9 cellular contexts compared by ENCODE assay signal in the genomic region with DNA sequence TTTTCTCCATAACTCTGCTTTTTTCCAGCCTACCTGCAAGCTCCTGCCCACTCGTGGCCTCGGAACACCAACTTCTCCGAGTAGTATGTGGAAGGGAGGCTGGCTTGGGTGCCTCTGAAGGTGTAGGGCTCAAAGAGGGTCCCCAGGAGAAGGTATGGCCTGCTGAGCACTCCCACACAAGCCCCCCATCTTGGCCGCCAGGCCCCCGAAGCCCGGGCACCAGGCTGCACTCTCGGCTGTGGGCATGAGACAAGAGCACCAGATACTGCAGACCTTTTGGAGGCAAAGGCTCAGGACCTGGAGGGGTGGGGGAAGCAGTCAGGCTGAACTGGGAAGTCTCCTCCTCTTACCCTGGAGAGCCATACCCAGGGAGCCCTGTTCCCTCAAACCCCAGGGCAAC. TPM values are rescaled to one million over a fixed set of nuclear protein-coding genes. Genes with fewer than 3 reads are reported as not detected.
DNase-seq lines count a peak whose midpoint lies in the region; ATAC-seq, FAIRE-seq and TF ChIP-seq lines count a peak whose summit lies in the region.
"Had no signal": no experiment of that assay in that cellular context is flagged by ENCODE, and none has a peak within 500 bp of the region (broad histone marks: within the 10 kb centered on the region; RNA-seq: fewer than 3 reads in every experiment).

No MANE protein-coding gene starts in this region.

- TF ChIP-seq RAD21 in HepG2 (CRISPR knock-in tag; IDR thresholded peaks at IDR 0.05): no peak

- H3K79me2 ChIP-seq in HepG2 (ENCODE audit: insufficient read depth, low read length): peaks cover 18% of the 10 kb centered on the region
- peaks cover 23% of the 10 kb centered on the region for H3K79me2 ChIP-seq in keratinocyte (ENCODE audit: control insufficient read depth, insufficient read depth, low read length)

- H3K27ac Mint-ChIP-seq in activated CD8-positive, alpha-beta T cell treated with anti-CD3 and anti-CD28 coated beads, Interleukin-2, amount 10 ng/mL, durations not matched to agents 7 days and 5 days: peak overlapping the region; percentile 97

- H3K4me2 ChIP-seq in HepG2 (ENCODE audit: low read depth, low read length): peak overlapping the region; percentile 97
- peak overlapping the region; percentile 95 for H3K4me2 ChIP-seq in keratinocyte (ENCODE audit: control insufficient read depth, extremely low read depth, insufficient read depth, low read depth, low read length)

- TF ChIP-seq EP300 in HepG2 (IDR thresholded peaks at IDR 0.05; ENCODE audit: low read depth in 2 of 2, low read length in 2 of 2) (no peak), HepG2 (CRISPR knock-in tag; IDR thresholded peaks at IDR 0.05; ENCODE audit: borderline replicate concordance) (no peak)

- H3K9ac ChIP-seq in HepG2 (ENCODE audit: insufficient read depth, low read depth, low read length) (peak overlapping the region; percentile 87), keratinocyte (ENCODE audit: control insufficient read depth, extremely low read depth, insufficient read depth, low read length) (peak overlapping the region; percentile 85)

- H3K4me3 ChIP-seq in HepG2 (replicated peaks in 1 of 3; ENCODE audit: insufficient read depth in 1 of 3, low read depth in 2 of 3, low read length in 3 of 3) (peak overlapping the region; percentile 62 to 87 (median 83); a peak in 4 of 6 replicates), right lobe of liver (no peak overlapping the region), keratinocyte (ENCODE audit: control insufficient read depth in 2 of 3, extremely low read depth in 1 of 3, insufficient read depth in 2 of 3, low read depth in 1 of 3, low read length in 3 of 3) (peak overlapping the region; percentile 63 to 81 (median 76))

- CTCF ChIA-PET in HepG2 (lab: Yijun Ruan, JAX; ENCODE audit: low intra/inter-chr PET ratio, low total read pairs): no interaction called here
- CTCF ChIA-PET in activated CD8-positive, alpha-beta T cell treated with anti-CD3 and anti-CD28 coated beads, Interleukin-2, amount 10 ng/mL, durations not matched to agents 7 days and 5 days (lab: Charles Lee): interaction anchor here (0.6 to 4.9 kb wide), 2 partner anchors 15 to 31 kb away, joined by 3 to 28 read pairs; no protein-coding TSS in a partner anchor

- H2AFZ ChIP-seq in HepG2 (ENCODE audit: low read length) (no peak overlapping the region), keratinocyte (ENCODE audit: control insufficient read depth, low read length) (no peak overlapping the region)

- H3K36me3 ChIP-seq in HepG2 (replicated peaks in 1 of 2; ENCODE audit: control insufficient read depth in 1 of 2, insufficient read depth in 2 of 2, low read length in 2 of 2) (peaks cover 12 to 36% of the 10 kb centered on the region in 2 experiments), right lobe of liver (no peaks in the 10 kb centered on the region), keratinocyte (ENCODE audit: control insufficient read depth in 2 of 2, extremely low read depth in 1 of 2, insufficient read depth in 2 of 2, low read length in 2 of 2) (peaks cover 30 to 38% of the 10 kb centered on the region in 2 experiments)

- H3K4me1 Mint-ChIP-seq in activated CD8-positive, alpha-beta T cell treated with anti-CD3 and anti-CD28 coated beads, Interleukin-2, amount 10 ng/mL, durations not matched to agents 7 days and 5 days (ENCODE audit: low read depth): peaks cover 20% of the 10 kb centered on the region

- H3K36me3 Mint-ChIP-seq in activated CD8-positive, alpha-beta T cell treated with anti-CD3 and anti-CD28 coated beads, Interleukin-2, amount 10 ng/mL, durations not matched to agents 7 days and 5 days (ENCODE audit: low read depth): peaks cover 37% of the 10 kb centered on the region

- POLR2A ChIA-PET in HepG2 (lab: Yijun Ruan, JAX): interaction anchor here (1.0 kb wide), 1 partner anchor 32 kb away, joined by 3 read pairs; a partner anchor contains a TSS
- POLR2A ChIA-PET in activated CD8-positive, alpha-beta T cell treated with anti-CD3 and anti-CD28 coated beads, Interleukin-2, amount 10 ng/mL, durations not matched to agents 7 days and 5 days (lab: Charles Lee): interaction anchor here (1.0 kb wide), 1 partner anchor 20 kb away, joined by 3 read pairs; no protein-coding TSS in a partner anchor

- dilution Hi-C loops in keratinocyte (cut with MboI; ENCODE audit: extremely low pct_ligation_motif_present, low sequenced_read_pairs): no loop called here

- 88% methylated on average over 4 of the region's 7 CpGs for WGBS in HepG2 (ENCODE audit: low lambda C conversion rate)
- 92% methylated on average over 4 of the region's 7 CpGs for WGBS in right lobe of liver (ENCODE audit: insufficient coverage, low coverage, low lambda C conversion rate, missing lambda C conversion rate)

- TSS peak; percentile 48 for BruUV-seq in HepG2 (replicated peaks; lab: Mats Ljungman, UMichigan)

- H3K27me3 ChIP-seq in HepG2 (ENCODE audit: control insufficient read depth in 1 of 2, insufficient read depth in 2 of 2, low read length in 2 of 2) (no peaks in the 10 kb centered on the region; a peak in 1 of 5 replicates), right lobe of liver (no peaks in the 10 kb centered on the region), keratinocyte (ENCODE audit: control insufficient read depth, extremely low read depth, insufficient read depth, low read length) (no peaks in the 10 kb centered on the region)

- H4K20me1 ChIP-seq in HepG2 (ENCODE audit: insufficient read depth, low read length): no peaks in the 10 kb centered on the region
- H4K20me1 ChIP-seq in keratinocyte (ENCODE audit: control insufficient read depth, extremely low read depth, insufficient read depth, low read length): no peaks in the 10 kb centered on the region

- in situ Hi-C loops in HepG2 (cut with HindIII; ENCODE audit: extremely low pct_ligation_motif_present, low pct_unique_long_range_greater_than_20kb) (no loop called here), GM13977 (cut with MboI; ENCODE audit: low pct_unique_long_range_greater_than_20kb, low sequenced_read_pairs, unreplicated experiment) (no loop called here)

- H3K9me3 ChIP-seq in HepG2 (ENCODE audit: low read length) (no peaks in the 10 kb centered on the region), right lobe of liver (no peaks in the 10 kb centered on the region), keratinocyte (ENCODE audit: control insufficient read depth, low read depth, low read length) (no peaks in the 10 kb centered on the region)

- no peak for ATAC-seq in HepG2
- ATAC-seq in right lobe of liver: no peak
- no peak for ATAC-seq in activated CD8-positive, alpha-beta T cell treated with anti-CD3 and anti-CD28 coated beads, Interleukin-2, amount 10 ng/mL, durations not matched to agents 7 days and 5 days
- ATAC-seq in GM21526 (IDR thresholded peaks at IDR 0.05; ENCODE audit: low FRiP score, unreplicated experiment): no peak
- no peak for ATAC-seq in HG02610 (IDR thresholded peaks at IDR 0.05; ENCODE audit: unreplicated experiment)

- H3K4me1 ChIP-seq in HepG2 (ENCODE audit: insufficient read depth, low read length) (peaks cover 37% of the 10 kb centered on the region), right lobe of liver (peaks cover 0 to 11% (median 2%) of the 10 kb centered on the region in 4 donors), keratinocyte (ENCODE audit: control insufficient read depth, extremely low read depth, insufficient read depth, low read length) (peaks cover 25% of the 10 kb centered on the region)

- TF ChIP-seq CTCF in HepG2 (CRISPR knock-in tag; IDR thresholded peaks at IDR 0.05): no peak
- no peak for TF ChIP-seq CTCF in right lobe of liver (IDR thresholded peaks at IDR 0.05)
- no peak for TF ChIP-seq CTCF in keratinocyte (optimal IDR thresholded peaks at IDR 0.05 in 1 of 3, IDR thresholded peaks at IDR 0.05 in 1 of 3, conservative IDR thresholded peaks at IDR 0.05 in 1 of 3; ENCODE audit: extremely low read depth in 1 of 3, insufficient read depth in 2 of 3, low read length in 3 of 3)
- TF ChIP-seq CTCF in GM13977 (IDR thresholded peaks at IDR 0.05; ENCODE audit: extremely low read depth, insufficient read depth, missing control alignments): no peak

- H3K4me3 Mint-ChIP-seq in activated CD8-positive, alpha-beta T cell treated with anti-CD3 and anti-CD28 coated beads, Interleukin-2, amount 10 ng/mL, durations not matched to agents 7 days and 5 days: peak overlapping the region; percentile 92

- peaks cover 3% of the 10 kb centered on the region for H3K27me3 Mint-ChIP-seq in activated CD8-positive, alpha-beta T cell treated with anti-CD3 and anti-CD28 coated beads, Interleukin-2, amount 10 ng/mL, durations not matched to agents 7 days and 5 days (ENCODE audit: low read depth)

- H3K9me1 ChIP-seq in keratinocyte (ENCODE audit: control insufficient read depth, extremely low read depth, insufficient read depth, low read length): no peaks in the 10 kb centered on the region

- no peak overlapping the region for H3K27ac ChIP-seq in HepG2 (ENCODE audit: extremely low read length, insufficient read depth, low read length)
- H3K27ac ChIP-seq in right lobe of liver: no peak overlapping the region
- peak overlapping the region; percentile 86 for H3K27ac ChIP-seq in keratinocyte (ENCODE audit: control insufficient read depth, insufficient read depth, low read length)

- FAIRE-seq in HepG2 (lab: Jason Lieb, UNC) (no peak), keratinocyte (lab: Jason Lieb, UNC) (no peak)

- no peaks in the 10 kb centered on the region for H3K9me3 Mint-ChIP-seq in activated CD8-positive, alpha-beta T cell treated with anti-CD3 and anti-CD28 coated beads, Interleukin-2, amount 10 ng/mL, durations not matched to agents 7 days and 5 days (ENCODE audit: insufficient read depth)

- TF ChIP-seq POLR2A in HepG2 (IDR thresholded peaks at IDR 0.05; ENCODE audit: insufficient read depth in 1 of 2, low read depth in 2 of 2, low read length in 2 of 2) (no peak), right lobe of liver (IDR thresholded peaks at IDR 0.05) (no peak)

- DNase-seq in HepG2 (ENCODE audit: low spot score) (no peak), right lobe of liver (no peak), keratinocyte (ENCODE audit: low read depth, low spot score) (no peak), GM13977 (ENCODE audit: low spot score) (no peak), NCI-H526 (lab: John Stamatoyannopoulos, UW) (no peak)
- DNase-seq in activated CD8-positive, alpha-beta T cell treated with anti-CD3 and anti-CD28 coated beads, Interleukin-2, amount 10 ng/mL, durations not matched to agents 7 days and 5 days: no peak
- DNase-seq: activated CD4-positive, alpha-beta T cell treated with anti-CD3 and anti-CD28 coated beads, Interleukin-2, amount 50 U/mL, for 4 hours had no signal

- intact Hi-C loops in HepG2 (cut with micrococcal nuclease; ENCODE audit: unreplicated experiment): no loop called here
- intact Hi-C loops in right lobe of liver (cut with DNase I): no loop called here

RNA-seq across cellular contexts. Expression of a gene that starts 1.7 kb away (rescaled TPM):
- total RNA-seq in HepG2 (2016; rRNA removed; fragmentation: Illumina TruSeq; extraction: Trizol) (6.2 and 27.3 TPM in 2 replicates), right lobe of liver (10 to 100 TPM; 12.2 to 18.3 (median 16.7) TPM)
- 6.1 and 6.8 TPM in 2 replicates for total RNA-seq in HepG2 (2016; cell fraction: cytosol; rRNA removed; fragmentation: Illumina TruSeq; extraction: Trizol; ENCODE audit: low read depth)
- 6.3 and 26.1 TPM in 2 replicates for total RNA-seq in HepG2 (2016; cell fraction: insoluble cytoplasmic fraction; rRNA removed; fragmentation: Illumina TruSeq; extraction: Trizol)
- 6.5 and 7.6 TPM in 2 replicates for total RNA-seq in HepG2 (2016; cell fraction: membrane; rRNA removed; fragmentation: Illumina TruSeq; extraction: Trizol)
- 39.9 and 46.9 TPM in 2 replicates for total RNA-seq in HepG2 (2016; cell fraction: nucleus; rRNA removed; fragmentation: Illumina TruSeq; extraction: Trizol)
- polyA plus RNA-seq in HepG2 (2011; rRNA removed) (45.8 and 56.0 TPM in 2 replicates), keratinocyte (18.7 to 48.9 TPM (median 27.0 TPM) in 3 replicates)
- polyA plus RNA-seq in HepG2 (2011; cell fraction: cytosol; rRNA removed): 11.1 and 18.9 TPM in 2 replicates
- polyA plus RNA-seq in HepG2 (2011; cell fraction: nucleus; rRNA removed): 493 and 513 TPM in 2 replicates
- 24.8 and 36.0 TPM in 2 replicates for polyA plus RNA-seq in HepG2 (2012)
- polyA plus RNA-seq in HepG2 (2016; cell fraction: cytosol; fragmentation: Illumina TruSeq; extraction: Trizol; ENCODE audit: low read depth): 4.2 and 5.0 TPM in 2 replicates
- 6.8 and 9.0 TPM in 2 replicates for polyA plus RNA-seq in HepG2 (2016; cell fraction: insoluble cytoplasmic fraction; fragmentation: Illumina TruSeq; extraction: Trizol; ENCODE audit: low read depth)
- polyA plus RNA-seq in HepG2 (2016; cell fraction: membrane; fragmentation: Illumina TruSeq; extraction: Trizol; ENCODE audit: low read depth): 6.7 and 6.9 TPM in 2 replicates
- polyA plus RNA-seq in HepG2 (2016; cell fraction: nucleus; fragmentation: Illumina TruSeq; extraction: Trizol; ENCODE audit: insufficient read depth, low read depth): 133 and 150 TPM in 2 replicates
- 15.3 and 41.9 TPM in 2 replicates for polyA minus RNA-seq in HepG2 (2011; rRNA and poly(A)+ RNA removed; ENCODE audit: low replicate concordance)
- polyA minus RNA-seq in HepG2 (2011; cell fraction: cytosol; rRNA and poly(A)+ RNA removed): 3.1 and 3.3 TPM in 2 replicates
- polyA minus RNA-seq in HepG2 (2011; cell fraction: nucleus; rRNA and poly(A)+ RNA removed): 33.8 and 34.6 TPM in 2 replicates
- total RNA-seq in activated CD8-positive, alpha-beta T cell treated with anti-CD3 and anti-CD28 coated beads, Interleukin-2, amount 10 ng/mL, durations not matched to agents 7 days and 5 days: 10 to 100 TPM; 52.7 to 66.8 TPM
- 7.4 TPM for polyA plus RNA-seq in keratinocyte (2011; ENCODE audit: low read depth)
- polyA plus RNA-seq in keratinocyte (2011; cell fraction: cytosol; rRNA removed): 11.4 TPM in 2 replicates
- 207 and 235 TPM in 2 replicates for polyA plus RNA-seq in keratinocyte (2011; cell fraction: nucleus; rRNA removed)
- 17.6 and 43.9 TPM in 2 replicates for polyA plus RNA-seq in keratinocyte (2012; ENCODE audit: low replicate concordance)
- 12.8 to 14.5 TPM (median 13.8 TPM) in 3 replicates for polyA minus RNA-seq in keratinocyte
- 15.2 TPM for polyA minus RNA-seq in keratinocyte (2011; cell fraction: cytosol; rRNA and poly(A)+ RNA removed)
- polyA minus RNA-seq in keratinocyte (2011; cell fraction: nucleus; rRNA and poly(A)+ RNA removed): 22.2 and 23.7 TPM in 2 replicates

RNA-seq across cellular contexts. Expression of a gene that starts 19.2 kb away (rescaled TPM):
- total RNA-seq in HepG2 (2016; rRNA removed; fragmentation: Illumina TruSeq; extraction: Trizol) (16.8 and 17.2 TPM in 2 replicates), right lobe of liver (10 to 100 TPM; 16.9 to 24.3 (median 19.4) TPM)
- total RNA-seq in HepG2 (2016; cell fraction: cytosol; rRNA removed; fragmentation: Illumina TruSeq; extraction: Trizol; ENCODE audit: low read depth): 3.1 and 4.0 TPM in 2 replicates
- 14.8 and 16.9 TPM in 2 replicates for total RNA-seq in HepG2 (2016; cell fraction: insoluble cytoplasmic fraction; rRNA removed; fragmentation: Illumina TruSeq; extraction: Trizol)
- total RNA-seq in HepG2 (2016; cell fraction: membrane; rRNA removed; fragmentation: Illumina TruSeq; extraction: Trizol): 10.2 and 12.7 TPM in 2 replicates
- total RNA-seq in HepG2 (2016; cell fraction: nucleus; rRNA removed; fragmentation: Illumina TruSeq; extraction: Trizol): 9.1 and 12.7 TPM in 2 replicates
- polyA plus RNA-seq in HepG2 (2011; rRNA removed) (22.9 and 25.1 TPM in 2 replicates), keratinocyte (12.6 to 16.9 TPM (median 15.4 TPM) in 3 replicates)
- polyA plus RNA-seq in HepG2 (2011; cell fraction: cytosol; rRNA removed): 24.3 and 29.1 TPM in 2 replicates
- polyA plus RNA-seq in HepG2 (2011; cell fraction: nucleus; rRNA removed): 35.0 and 36.6 TPM in 2 replicates
- 9.7 and 13.0 TPM in 2 replicates for polyA plus RNA-seq in HepG2 (2012)
- 1.9 and 2.9 TPM in 2 replicates for polyA plus RNA-seq in HepG2 (2016; cell fraction: cytosol; fragmentation: Illumina TruSeq; extraction: Trizol; ENCODE audit: low read depth)
- polyA plus RNA-seq in HepG2 (2016; cell fraction: insoluble cytoplasmic fraction; fragmentation: Illumina TruSeq; extraction: Trizol; ENCODE audit: low read depth): 14.5 TPM in 2 replicates
- 6.4 and 6.5 TPM in 2 replicates for polyA plus RNA-seq in HepG2 (2016; cell fraction: membrane; fragmentation: Illumina TruSeq; extraction: Trizol; ENCODE audit: low read depth)
- polyA plus RNA-seq in HepG2 (2016; cell fraction: nucleus; fragmentation: Illumina TruSeq; extraction: Trizol; ENCODE audit: insufficient read depth, low read depth): 14.3 and 15.1 TPM in 2 replicates
- polyA minus RNA-seq in HepG2 (2011; rRNA and poly(A)+ RNA removed; ENCODE audit: low replicate concordance): 49.0 and 55.7 TPM in 2 replicates
- 15.0 and 15.7 TPM in 2 replicates for polyA minus RNA-seq in HepG2 (2011; cell fraction: cytosol; rRNA and poly(A)+ RNA removed)
- polyA minus RNA-seq in HepG2 (2011; cell fraction: nucleus; rRNA and poly(A)+ RNA removed): 22.0 and 24.1 TPM in 2 replicates
- 10 to 100 TPM; 48.4 to 54.5 TPM for total RNA-seq in activated CD8-positive, alpha-beta T cell treated with anti-CD3 and anti-CD28 coated beads, Interleukin-2, amount 10 ng/mL, durations not matched to agents 7 days and 5 days
- 2.9 TPM for polyA plus RNA-seq in keratinocyte (2011; ENCODE audit: low read depth)
- polyA plus RNA-seq in keratinocyte (2011; cell fraction: cytosol; rRNA removed): 11.3 and 12.8 TPM in 2 replicates
- 15.4 and 15.6 TPM in 2 replicates for polyA plus RNA-seq in keratinocyte (2011; cell fraction: nucleus; rRNA removed)
- polyA plus RNA-seq in keratinocyte (2012; ENCODE audit: low replicate concordance): 11.2 and 12.4 TPM in 2 replicates
- 14.9 to 19.9 TPM (median 19.3 TPM) in 3 replicates for polyA minus RNA-seq in keratinocyte
- 24.6 TPM for polyA minus RNA-seq in keratinocyte (2011; cell fraction: cytosol; rRNA and poly(A)+ RNA removed)
- polyA minus RNA-seq in keratinocyte (2011; cell fraction: nucleus; rRNA and poly(A)+ RNA removed): 11.7 and 12.8 TPM in 2 replicates

RNA-seq across cellular contexts. Expression of a gene that starts 31.5 kb away (rescaled TPM):
- total RNA-seq in HepG2 (2016; rRNA removed; fragmentation: Illumina TruSeq; extraction: Trizol): 10.2 and 14.9 TPM in 2 replicates
- 2.1 and 2.4 TPM in 2 replicates for total RNA-seq in HepG2 (2016; cell fraction: cytosol; rRNA removed; fragmentation: Illumina TruSeq; extraction: Trizol; ENCODE audit: low read depth)
- total RNA-seq in HepG2 (2016; cell fraction: insoluble cytoplasmic fraction; rRNA removed; fragmentation: Illumina TruSeq; extraction: Trizol): 10.1 and 14.6 TPM in 2 replicates
- 6.4 and 6.5 TPM in 2 replicates for total RNA-seq in HepG2 (2016; cell fraction: membrane; rRNA removed; fragmentation: Illumina TruSeq; extraction: Trizol)
- total RNA-seq in HepG2 (2016; cell fraction: nucleus; rRNA removed; fragmentation: Illumina TruSeq; extraction: Trizol): 11.2 and 11.7 TPM in 2 replicates
- 10.3 and 12.3 TPM in 2 replicates for polyA plus RNA-seq in HepG2 (2011; rRNA removed)
- polyA plus RNA-seq in HepG2 (2011; cell fraction: cytosol; rRNA removed): 9.8 and 12.1 TPM in 2 replicates
- 27.6 and 28.0 TPM in 2 replicates for polyA plus RNA-seq in HepG2 (2011; cell fraction: nucleus; rRNA removed)
- 6.7 and 9.1 TPM in 2 replicates for polyA plus RNA-seq in HepG2 (2012)
- polyA plus RNA-seq in HepG2 (2016; cell fraction: cytosol; fragmentation: Illumina TruSeq; extraction: Trizol; ENCODE audit: low read depth): 1.3 and 1.8 TPM in 2 replicates
- polyA plus RNA-seq in HepG2 (2016; cell fraction: insoluble cytoplasmic fraction; fragmentation: Illumina TruSeq; extraction: Trizol; ENCODE audit: low read depth): 7.7 and 9.1 TPM in 2 replicates
- polyA plus RNA-seq in HepG2 (2016; cell fraction: membrane; fragmentation: Illumina TruSeq; extraction: Trizol; ENCODE audit: low read depth): 3.6 and 3.7 TPM in 2 replicates
- polyA plus RNA-seq in HepG2 (2016; cell fraction: nucleus; fragmentation: Illumina TruSeq; extraction: Trizol; ENCODE audit: insufficient read depth, low read depth): 14.2 and 14.7 TPM in 2 replicates
- polyA minus RNA-seq in HepG2 (2011; rRNA and poly(A)+ RNA removed; ENCODE audit: low replicate concordance): 18.7 and 35.4 TPM in 2 replicates
- 4.0 and 5.7 TPM in 2 replicates for polyA minus RNA-seq in HepG2 (2011; cell fraction: cytosol; rRNA and poly(A)+ RNA removed)
- polyA minus RNA-seq in HepG2 (2011; cell fraction: nucleus; rRNA and poly(A)+ RNA removed): 19.3 and 23.9 TPM in 2 replicates
- 10 to 100 TPM in 5 of 6 experiments, 1 to 10 TPM in 1; 9.8 to 13.1 (median 12.4) TPM for total RNA-seq in right lobe of liver
- 10 to 100 TPM; 28.9 to 31.4 TPM for total RNA-seq in activated CD8-positive, alpha-beta T cell treated with anti-CD3 and anti-CD28 coated beads, Interleukin-2, amount 10 ng/mL, durations not matched to agents 7 days and 5 days
- 13.2 to 21.2 TPM (median 17.3 TPM) in 3 replicates for polyA plus RNA-seq in keratinocyte
- 7.3 TPM for polyA plus RNA-seq in keratinocyte (2011; ENCODE audit: low read depth)
- 13.4 and 16.9 TPM in 2 replicates for polyA plus RNA-seq in keratinocyte (2011; cell fraction: cytosol; rRNA removed)
- polyA plus RNA-seq in keratinocyte (2011; cell fraction: nucleus; rRNA removed): 29.2 TPM in 2 replicates
- 11.7 and 17.9 TPM in 2 replicates for polyA plus RNA-seq in keratinocyte (2012; ENCODE audit: low replicate concordance)
- 15.0 to 26.4 TPM (median 20.5 TPM) in 3 replicates for polyA minus RNA-seq in keratinocyte
- polyA minus RNA-seq in keratinocyte (2011; cell fraction: cytosol; rRNA and poly(A)+ RNA removed): 18.4 TPM
- polyA minus RNA-seq in keratinocyte (2011; cell fraction: nucleus; rRNA and poly(A)+ RNA removed): 12.1 and 15.7 TPM in 2 replicates

RNA-seq across cellular contexts. Expression of a gene that starts 48.8 kb away (rescaled TPM):
- total RNA-seq in HepG2 (2016; rRNA removed; fragmentation: Illumina TruSeq; extraction: Trizol) (7.4 and 7.9 TPM in 2 replicates), right lobe of liver (1 to 10 TPM; 2.5 to 4.1 (median 4.0) TPM)
- total RNA-seq in HepG2 (2016; cell fraction: cytosol; rRNA removed; fragmentation: Illumina TruSeq; extraction: Trizol; ENCODE audit: low read depth): 0.81 and 1.5 TPM in 2 replicates
- total RNA-seq in HepG2 (2016; cell fraction: insoluble cytoplasmic fraction; rRNA removed; fragmentation: Illumina TruSeq; extraction: Trizol): 7.9 and 8.9 TPM in 2 replicates
- 1.8 and 2.9 TPM in 2 replicates for total RNA-seq in HepG2 (2016; cell fraction: membrane; rRNA removed; fragmentation: Illumina TruSeq; extraction: Trizol)
- 9.1 and 10.5 TPM in 2 replicates for total RNA-seq in HepG2 (2016; cell fraction: nucleus; rRNA removed; fragmentation: Illumina TruSeq; extraction: Trizol)
- polyA plus RNA-seq in HepG2 (2011; rRNA removed) (6.0 and 6.8 TPM in 2 replicates), keratinocyte (5.1 to 6.1 TPM (median 5.3 TPM) in 3 replicates)
- 3.2 and 3.4 TPM in 2 replicates for polyA plus RNA-seq in HepG2 (2011; cell fraction: cytosol; rRNA removed)
- 14.7 and 16.8 TPM in 2 replicates for polyA plus RNA-seq in HepG2 (2011; cell fraction: nucleus; rRNA removed)
- 2.7 and 3.3 TPM in 2 replicates for polyA plus RNA-seq in HepG2 (2012)
- polyA plus RNA-seq in HepG2 (2016; cell fraction: cytosol; fragmentation: Illumina TruSeq; extraction: Trizol; ENCODE audit: low read depth): 0.41 and 0.51 TPM in 2 replicates
- polyA plus RNA-seq in HepG2 (2016; cell fraction: insoluble cytoplasmic fraction; fragmentation: Illumina TruSeq; extraction: Trizol; ENCODE audit: low read depth): 6.0 and 6.6 TPM in 2 replicates
- polyA plus RNA-seq in HepG2 (2016; cell fraction: membrane; fragmentation: Illumina TruSeq; extraction: Trizol; ENCODE audit: low read depth): 1.1 and 1.2 TPM in 2 replicates
- 16.5 and 19.0 TPM in 2 replicates for polyA plus RNA-seq in HepG2 (2016; cell fraction: nucleus; fragmentation: Illumina TruSeq; extraction: Trizol; ENCODE audit: insufficient read depth, low read depth)
- 4.2 and 10.7 TPM in 2 replicates for polyA minus RNA-seq in HepG2 (2011; rRNA and poly(A)+ RNA removed; ENCODE audit: low replicate concordance)
- 1.8 and 3.4 TPM in 2 replicates for polyA minus RNA-seq in HepG2 (2011; cell fraction: cytosol; rRNA and poly(A)+ RNA removed)
- 6.8 and 8.1 TPM in 2 replicates for polyA minus RNA-seq in HepG2 (2011; cell fraction: nucleus; rRNA and poly(A)+ RNA removed)
- total RNA-seq in activated CD8-positive, alpha-beta T cell treated with anti-CD3 and anti-CD28 coated beads, Interleukin-2, amount 10 ng/mL, durations not matched to agents 7 days and 5 days: 1 to 10 TPM; 6.3 to 6.7 TPM
- polyA plus RNA-seq in keratinocyte (2011; ENCODE audit: low read depth): 4.4 TPM
- polyA plus RNA-seq in keratinocyte (2011; cell fraction: cytosol; rRNA removed): 1.6 and 2.5 TPM in 2 replicates
- polyA plus RNA-seq in keratinocyte (2011; cell fraction: nucleus; rRNA removed): 11.7 and 13.1 TPM in 2 replicates
- 3.4 and 4.8 TPM in 2 replicates for polyA plus RNA-seq in keratinocyte (2012; ENCODE audit: low replicate concordance)
- polyA minus RNA-seq in keratinocyte: 2.4 to 7.9 TPM (median 6.9 TPM) in 3 replicates
- 3.1 TPM for polyA minus RNA-seq in keratinocyte (2011; cell fraction: cytosol; rRNA and poly(A)+ RNA removed)
- polyA minus RNA-seq in keratinocyte (2011; cell fraction: nucleus; rRNA and poly(A)+ RNA removed): 4.3 and 8.8 TPM in 2 replicates

Comparison
In these comparisons a context has a peak if more than half of its experiments do, and no peak if none do; other contexts are left out.
1. H3K4me3 ChIP-seq: peak in HepG2 (3 of 3) and keratinocyte (3 of 3); none in right lobe of liver (0 of 3).